ENCODE assay signal across 9 cellular contexts in the genomic region with DNA sequence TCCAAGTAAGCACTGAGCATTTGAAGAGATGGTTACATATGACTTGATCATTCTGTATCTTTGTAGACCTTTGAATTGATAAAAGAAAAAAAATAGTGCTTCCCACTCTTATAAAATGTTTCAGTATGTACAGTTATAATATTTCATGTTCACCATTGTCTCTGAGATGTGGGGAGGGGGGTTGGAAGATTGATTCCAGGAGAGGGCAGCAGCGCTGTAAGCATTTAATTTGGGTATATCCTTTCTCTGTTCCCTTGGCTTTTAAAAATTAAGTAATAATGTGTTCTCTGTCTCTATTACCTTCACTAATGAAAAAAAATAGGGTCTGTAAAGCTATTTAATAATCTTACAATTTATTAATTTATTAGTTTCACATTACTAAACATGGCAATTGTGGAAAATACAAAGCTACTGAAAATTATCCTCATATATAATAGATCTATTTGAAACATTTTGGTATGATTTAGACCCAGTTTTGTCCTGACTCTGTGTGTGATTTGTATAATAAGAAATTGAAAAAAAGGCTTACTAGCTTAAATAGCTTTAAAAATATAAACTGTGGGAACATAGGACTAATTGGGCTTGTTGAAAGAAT.
DNase-seq lines count a peak whose midpoint lies in the region; ATAC-seq and TF ChIP-seq lines count a peak whose summit lies in the region.
"Had no signal": no experiment of that assay in that cellular context is flagged by ENCODE, and none has a peak within 500 bp of the region (broad histone marks: within the 10 kb centered on the region; RNA-seq: fewer than 3 reads in every experiment).

No MANE protein-coding gene starts in this region.

- no peaks in the 10 kb centered on the region for H3K9me2 ChIP-seq in PC-3 (replicated peaks; ENCODE audit: low read length)

- peak overlapping the region; percentile 88 for H3K27ac ChIP-seq in PC-3 (ENCODE audit: low read length)
- H3K27ac ChIP-seq in foreskin keratinocyte, result peak overlapping the region; percentile 8
- H3K27ac ChIP-seq: Peyer's patch had no signal

- BruUV-seq in PC-3 (replicated peaks; lab: Mats Ljungman, UMichigan), result no TSS peak

- DNase-seq in AG10803 (ENCODE audit: low read depth), result peak; percentile 28
- DNase-seq in H7, result peak; percentile 25
- peak; percentile 65 for DNase-seq in PC-3
- DNase-seq in foreskin keratinocyte, result no peak
- no peak for DNase-seq in stimulated activated naive CD4-positive, alpha-beta T cell treated with Interleukin-2 at 50 U/mL for 16 hours (lab: John Stamatoyannopoulos, UW)
- no peak for DNase-seq in RKO (ENCODE audit: low spot score)
- DNase-seq in NCI-H2227 (lab: John Stamatoyannopoulos, UW; ENCODE audit: unreplicated experiment), result no peak
- no peak for DNase-seq in effector memory CD8-positive, alpha-beta T cell
- DNase-seq: Peyer's patch had no signal

- intact Hi-C loops in PC-3 (cut with micrococcal nuclease), result loop anchor here (1.0 to 5.0 kb wide), 4 partner anchors 47 to 714 kb away; no protein-coding TSS in a partner anchor

- H3F3A ChIP-seq in PC-3 (ENCODE audit: low read length, unreplicated experiment), result no peaks in the 10 kb centered on the region

- peaks cover 0 to 4% of the 10 kb centered on the region in 2 donors for H3K4me1 Mint-ChIP-seq in effector memory CD8-positive, alpha-beta T cell (ENCODE audit: low read depth in 2 of 2)

- no peaks in the 10 kb centered on the region for H3K9me3 Mint-ChIP-seq in effector memory CD8-positive, alpha-beta T cell

- no peaks in the 10 kb centered on the region for H3K79me2 ChIP-seq in PC-3 (ENCODE audit: low read length)

- no peaks in the 10 kb centered on the region for H3K9me3 ChIP-seq in PC-3 (ENCODE audit: low read length)
- H3K9me3 ChIP-seq: Peyer's patch had no signal

- TF ChIP-seq CTCF in AG10803 (conservative IDR thresholded peaks at IDR 0.05; ENCODE audit: low read length) (peak; percentile 53), PC-3 (conservative IDR thresholded peaks at IDR 0.05; ENCODE audit: low read depth, low read length) (peak; percentile 75), foreskin keratinocyte (conservative IDR thresholded peaks at IDR 0.05) (peak; percentile 72)

- H3K4me3 Mint-ChIP-seq in effector memory CD8-positive, alpha-beta T cell, result no peak overlapping the region

- H2AFZ ChIP-seq in PC-3 (ENCODE audit: low read length), result no peak overlapping the region

- H3K27me3 Mint-ChIP-seq in effector memory CD8-positive, alpha-beta T cell, result no peaks in the 10 kb centered on the region

- ATAC-seq in PC-3 (no peak), foreskin keratinocyte (no peak)
- no peak for ATAC-seq in effector memory CD8-positive, alpha-beta T cell (replicated peaks)

- H3K36me3 ChIP-seq in H7 (replicated peaks; ENCODE audit: control insufficient read depth, insufficient read depth, low read length), result no peaks in the 10 kb centered on the region
- H3K36me3 ChIP-seq in PC-3 (ENCODE audit: low read depth, low read length), result no peaks in the 10 kb centered on the region
- H3K36me3 ChIP-seq: Peyer's patch had no signal

- CTCF ChIA-PET in PC-3 (lab: Charles Lee), result interaction anchor here (1.0 to 2.6 kb wide), 2 partner anchors 147 to 713 kb away, joined by 3 to 7 read pairs; no protein-coding TSS in a partner anchor

- peak overlapping the region; percentile 47 for H3K9ac ChIP-seq in PC-3 (ENCODE audit: low read length)

- H3K4me3 ChIP-seq in AG10803 (ENCODE audit: low read length) (no peak overlapping the region), H7 (ENCODE audit: insufficient read depth, low read depth, low read length) (no peak overlapping the region), PC-3 (ENCODE audit: low read length) (no peak overlapping the region)
- H3K4me3 ChIP-seq: Peyer's patch had no signal

- H3K27ac Mint-ChIP-seq in effector memory CD8-positive, alpha-beta T cell, result no peak overlapping the region

- H3K36me3 Mint-ChIP-seq in effector memory CD8-positive, alpha-beta T cell (ENCODE audit: insufficient read depth), result no peaks in the 10 kb centered on the region

- no peaks in the 10 kb centered on the region for H4K20me1 ChIP-seq in PC-3 (ENCODE audit: low read length)

- POLR2A ChIA-PET in PC-3 (lab: Charles Lee; ENCODE audit: unreplicated experiment), result interaction anchor here (0.8 to 1.5 kb wide), 2 partner anchors 311 to 713 kb away, joined by 4 to 5 read pairs; no protein-coding TSS in a partner anchor

- H3K27me3 ChIP-seq in H7 (ENCODE audit: control insufficient read depth, insufficient read depth, low read length), result no peaks in the 10 kb centered on the region
- H3K27me3 ChIP-seq in PC-3 (ENCODE audit: low read length), result no peaks in the 10 kb centered on the region
- no peaks in the 10 kb centered on the region for H3K27me3 ChIP-seq in foreskin keratinocyte
- H3K27me3 ChIP-seq: Peyer's patch had no signal

- H3K4me1 ChIP-seq in PC-3 (ENCODE audit: insufficient read depth, low read length), result peaks cover 45% of the 10 kb centered on the region
- peaks cover 17% of the 10 kb centered on the region for H3K4me1 ChIP-seq in foreskin keratinocyte

- H3K4me2 ChIP-seq in PC-3 (ENCODE audit: low read length), result peak overlapping the region; percentile 67

Comparison
In these comparisons a context has a peak if more than half of its experiments do, and no peak if none do; other contexts are left out.
1. DNase-seq: peak in AG10803 (single experiment), H7 (single experiment) and PC-3 (single experiment); none in foreskin keratinocyte (0 of 2), stimulated activated naive CD4-positive, alpha-beta T cell treated with Interleukin-2 at 50 U/mL for 16 hours (single experiment), RKO (single experiment), NCI-H2227 (single experiment) and effector memory CD8-positive, alpha-beta T cell (0 of 3).
2. Peak in every context shown above with its lines, with median percentiles within 50 percentile points of each other: CTCF ChIP-seq.